ENCODE assay signal across 7 cellular contexts in genomic region chr1:93845554-93846150, GRCh38. TPM values are rescaled to one million over a fixed set of nuclear protein-coding genes. Genes with fewer than 3 reads are reported as not detected.
DNase-seq lines count a peak whose midpoint lies in the region; ATAC-seq and TF ChIP-seq lines count a peak whose summit lies in the region.

No MANE protein-coding gene starts in this region.

- CTCF ChIA-PET in WTC11 (lab: Charles Lee) = interaction anchor here (0.8 to 6.2 kb wide), 19 partner anchors 18 to 541 kb away, joined by 3 to 135 read pairs (median 5); partner anchors contain the start of gene BCAR3

- DNase-seq in EH (ENCODE audit: low read depth) (peak; percentile 93), WTC11 (ENCODE audit: low spot score) (peak; percentile 14), fibroblast of peridontal ligament (ENCODE audit: extremely low read depth) (peak; percentile 93), osteocyte (ENCODE audit: extremely low spot score, unreplicated experiment) (no peak), 8988T (no peak)

- H3K27me3 ChIP-seq in HUES48 (ENCODE audit: control insufficient read depth, insufficient read depth, low read length) = no peaks in the 10 kb centered on the region

- H3K36me3 Mint-ChIP-seq in WTC11 (peaks cover 12% of the 10 kb centered on the region), osteocyte (ENCODE audit: unreplicated experiment) (no peaks in the 10 kb centered on the region)

- POLR2A ChIA-PET in WTC11 (lab: Charles Lee) = interaction anchor here (0.8 to 3.5 kb wide), 8 partner anchors 24 to 765 kb away, joined by 3 to 13 read pairs (median 4); partner anchors contain the start of gene DNTTIP2

- peak overlapping the region; percentile 71 for H3K27ac ChIP-seq in HUES48 (ENCODE audit: low read depth, low read length)

- peak overlapping the region; percentile 93 for H3K4me3 ChIP-seq in HUES48 (ENCODE audit: low read depth, low read length)

- peaks cover 13% of the 10 kb centered on the region for H3K4me1 Mint-ChIP-seq in WTC11
- peaks cover 19% of the 10 kb centered on the region for H3K4me1 Mint-ChIP-seq in osteocyte (ENCODE audit: unreplicated experiment)

- H3K9ac ChIP-seq in HUES48 (ENCODE audit: low read depth, low read length) = peak overlapping the region; percentile 55; the same call in 1 of the 2 replicates

- peaks cover 12% of the 10 kb centered on the region; the same call in 1 of the 2 replicates for H3K4me1 ChIP-seq in HUES48 (ENCODE audit: control insufficient read depth, insufficient read depth, low read length)

- H3K9me3 ChIP-seq in HUES48 (ENCODE audit: control insufficient read depth, insufficient read depth, low read length) = no peaks in the 10 kb centered on the region; the same call in 1 of the 2 replicates

- H3K27me3 Mint-ChIP-seq in WTC11 (ENCODE audit: low read depth) (peaks cover 5% of the 10 kb centered on the region), osteocyte (ENCODE audit: unreplicated experiment) (no peaks in the 10 kb centered on the region)

- ATAC-seq in GM19467 (IDR thresholded peaks at IDR 0.05; ENCODE audit: unreplicated experiment) (peak; percentile 0), WTC11 (no peak)

- no peaks in the 10 kb centered on the region for H3K36me3 ChIP-seq in HUES48 (ENCODE audit: control insufficient read depth, insufficient read depth, low read length)

- peak overlapping the region; percentile 95 for H3K4me3 Mint-ChIP-seq in WTC11
- H3K4me3 Mint-ChIP-seq in osteocyte (ENCODE audit: unreplicated experiment) = peak overlapping the region; percentile 97

- H3K9me3 Mint-ChIP-seq in WTC11 (peaks cover 13% of the 10 kb centered on the region), osteocyte (ENCODE audit: unreplicated experiment) (no peaks in the 10 kb centered on the region)

- H3K27ac Mint-ChIP-seq in WTC11 (no peak overlapping the region; the same call in 1 of the 2 replicates), osteocyte (ENCODE audit: unreplicated experiment) (peak overlapping the region; percentile 96)

- no peak for TF ChIP-seq CTCF in WTC11 (IDR thresholded peaks at IDR 0.05)
- no peak for TF ChIP-seq CTCF in osteocyte (IDR thresholded peaks at IDR 0.05)

TF ChIP-seq in WTC11, 78 proteins besides CTCF, POLR2A, EP300 and RAD21:
- TF ChIP-seq ZNF121 (CRISPR knock-in tag; IDR thresholded peaks at IDR 0.05) (0 out of 2 replicates have a peak, but pooled peaks have one; percentile 39), ZNF396 (CRISPR knock-in tag; IDR thresholded peaks at IDR 0.05; ENCODE audit: borderline replicate concordance) (no peak), STAT6 (CRISPR knock-in tag; conservative IDR thresholded peaks at IDR 0.05; ENCODE audit: low read depth) (no peak), ZBTB43 (CRISPR knock-in tag; IDR thresholded peaks at IDR 0.05) (no peak)
TF ChIP-seq in WTC11: peak in this region for 1.

RNA-seq across cellular contexts. Expression of gene DNTTIP2, which starts 33.4 kb away (rescaled TPM):
- total RNA-seq in WTC11 (2021) (56.4 to 61.5 TPM (median 61.0 TPM) in 3 replicates), osteocyte (48.0 and 49.4 TPM in 2 replicates)

Comparison
In these comparisons a context has a peak if more than half of its experiments do, and no peak if none do; other contexts are left out.
1. DNase-seq: peak in EH (single experiment), WTC11 (single experiment) and fibroblast of peridontal ligament (single experiment); none in osteocyte (single experiment) and 8988T (single experiment).